ENCODE assay signal across 1 cellular context in genomic region chr6:7341989-7342742, GRCh38.
TF ChIP-seq lines count a peak whose summit lies in the region.

No MANE protein-coding gene starts in this region.

TF ChIP-seq in HepG2, 621 proteins besides CTCF, POLR2A, EP300 and RAD21 (continued from another document and continues in another):
- TF ChIP-seq NCOA2 (CRISPR knock-in tag; IDR thresholded peaks at IDR 0.05), result 0 out of 2 replicates have a peak, but pooled peaks have one; percentile 57
- no peak for TF ChIP-seq JDP2 (CRISPR knock-in tag; IDR thresholded peaks at IDR 0.05; ENCODE audit: borderline replicate concordance)
- no peak for TF ChIP-seq ZNF484 (CRISPR knock-in tag; IDR thresholded peaks at IDR 0.05; ENCODE audit: borderline replicate concordance, low read depth)
- no peak for TF ChIP-seq FOXO4 (CRISPR knock-in tag; conservative IDR thresholded peaks at IDR 0.05)
- TF ChIP-seq ZBTB34 (CRISPR knock-in tag; IDR thresholded peaks at IDR 0.05), result no peak
- no peak for TF ChIP-seq ZNF281 (CRISPR knock-in tag; IDR thresholded peaks at IDR 0.05; ENCODE audit: borderline replicate concordance)
- TF ChIP-seq GTF3A (CRISPR knock-in tag; conservative IDR thresholded peaks at IDR 0.05), result no peak
- no peak for TF ChIP-seq ZNF224 (CRISPR knock-in tag; IDR thresholded peaks at IDR 0.05)
- 0 out of 2 replicates have a peak, but pooled peaks have one; percentile 44 for TF ChIP-seq FOXA3 (CRISPR knock-in tag; IDR thresholded peaks at IDR 0.05)
- no peak for TF ChIP-seq ZNF326 (CRISPR knock-in tag; IDR thresholded peaks at IDR 0.05; ENCODE audit: borderline replicate concordance)
- TF ChIP-seq FOXA1 (IDR thresholded peaks at IDR 0.05), result no peak
- TF ChIP-seq FOXA1 (CRISPR knock-in tag; IDR thresholded peaks at IDR 0.05), result 0 out of 2 replicates have a peak, but pooled peaks have one; percentile 18
- no peak for TF ChIP-seq ZNF17 (CRISPR knock-in tag; IDR thresholded peaks at IDR 0.05)
- TF ChIP-seq ZSCAN5A (CRISPR knock-in tag; IDR thresholded peaks at IDR 0.05; ENCODE audit: borderline replicate concordance), result no peak
- no peak for TF ChIP-seq ZNF44 (CRISPR knock-in tag; IDR thresholded peaks at IDR 0.05)
- no peak for TF ChIP-seq GTF2F1 (IDR thresholded peaks at IDR 0.05; ENCODE audit: low read length)
- no peak for TF ChIP-seq TAF15 (IDR thresholded peaks at IDR 0.05; ENCODE audit: low read depth, low read length, poor library complexity, severe bottlenecking)
- no peak for TF ChIP-seq MZF1 (CRISPR knock-in tag; IDR thresholded peaks at IDR 0.05; ENCODE audit: borderline replicate concordance)
- no peak for TF ChIP-seq ZNF737 (CRISPR knock-in tag; IDR thresholded peaks at IDR 0.05; ENCODE audit: borderline replicate concordance)
- no peak for TF ChIP-seq SUZ12 (IDR thresholded peaks at IDR 0.05; ENCODE audit: low read depth, low read length)
- no peak for TF ChIP-seq MAZ (IDR thresholded peaks at IDR 0.05; ENCODE audit: borderline replicate concordance, low read depth, low read length)
- 0 out of 2 replicates have a peak, but pooled peaks have one; percentile 31 for TF ChIP-seq MAZ (CRISPR knock-in tag; IDR thresholded peaks at IDR 0.05; ENCODE audit: low read depth)
- TF ChIP-seq ZBTB7B (CRISPR knock-in tag; IDR thresholded peaks at IDR 0.05), result no peak
- TF ChIP-seq MXI1 (IDR thresholded peaks at IDR 0.05; ENCODE audit: borderline replicate concordance, low read depth, low read length), result 0 out of 3 replicates have a peak, but pooled peaks have one; percentile 38
- 0 out of 2 replicates have a peak, but pooled peaks have one; percentile 15 for TF ChIP-seq ZFX (CRISPR knock-in tag; IDR thresholded peaks at IDR 0.05; ENCODE audit: low read depth)
- no peak for TF ChIP-seq ZNF773 (CRISPR knock-in tag; IDR thresholded peaks at IDR 0.05; ENCODE audit: borderline replicate concordance)
- no peak for TF ChIP-seq KDM6A (CRISPR knock-in tag; IDR thresholded peaks at IDR 0.05; ENCODE audit: low read depth)
- no peak for TF ChIP-seq ZMAT5 (CRISPR knock-in tag; IDR thresholded peaks at IDR 0.05; ENCODE audit: borderline replicate concordance, low read depth)
- no peak for TF ChIP-seq PRDM15 (CRISPR knock-in tag; IDR thresholded peaks at IDR 0.05)
- TF ChIP-seq TRIM24 (CRISPR knock-in tag; IDR thresholded peaks at IDR 0.05), result no peak
- no peak; the same call in 1 of the 2 replicates for TF ChIP-seq YEATS2 (CRISPR knock-in tag; IDR thresholded peaks at IDR 0.05; ENCODE audit: borderline replicate concordance)
- peak; percentile 98 for TF ChIP-seq FOSL1 (CRISPR knock-in tag; IDR thresholded peaks at IDR 0.05; ENCODE audit: borderline replicate concordance)
- TF ChIP-seq KLF15 (CRISPR knock-in tag; IDR thresholded peaks at IDR 0.05; ENCODE audit: borderline replicate concordance), result no peak
- TF ChIP-seq KAT7 (CRISPR knock-in tag; IDR thresholded peaks at IDR 0.05; ENCODE audit: borderline replicate concordance), result no peak
- 0 out of 2 replicates have a peak, but pooled peaks have one; percentile 9 for TF ChIP-seq SIX4 (CRISPR knock-in tag; IDR thresholded peaks at IDR 0.05)
- 0 out of 2 replicates have a peak, but pooled peaks have one; percentile 31 for TF ChIP-seq ZFY (CRISPR knock-in tag; IDR thresholded peaks at IDR 0.05)
- TF ChIP-seq ZNF414 (CRISPR knock-in tag; IDR thresholded peaks at IDR 0.05), result no peak
- TF ChIP-seq MEIS2 (CRISPR knock-in tag; IDR thresholded peaks at IDR 0.05), result 0 out of 2 replicates have a peak, but pooled peaks have one; percentile 40
- TF ChIP-seq IKZF5 (CRISPR knock-in tag; IDR thresholded peaks at IDR 0.05), result peak; percentile 83
- TF ChIP-seq EEA1 (CRISPR knock-in tag; IDR thresholded peaks at IDR 0.05; ENCODE audit: borderline replicate concordance), result no peak
- TF ChIP-seq ZNF335 (CRISPR knock-in tag; IDR thresholded peaks at IDR 0.05), result no peak
- peak; percentile 67; the same call in 1 of the 2 replicates for TF ChIP-seq CCDC6 (CRISPR knock-in tag; IDR thresholded peaks at IDR 0.05)
- TF ChIP-seq ZNF703 (CRISPR knock-in tag; IDR thresholded peaks at IDR 0.05; ENCODE audit: borderline replicate concordance), result no peak
- peak; percentile 100 for TF ChIP-seq FOSL2 (CRISPR knock-in tag; IDR thresholded peaks at IDR 0.05)
- TF ChIP-seq ZNF230 (CRISPR knock-in tag; IDR thresholded peaks at IDR 0.05), result no peak
- no peak for TF ChIP-seq ZNF546 (CRISPR knock-in tag; conservative IDR thresholded peaks at IDR 0.05)
- TF ChIP-seq ZSCAN22 (CRISPR knock-in tag; IDR thresholded peaks at IDR 0.05), result no peak
- no peak for TF ChIP-seq TP53 (CRISPR knock-in tag; conservative IDR thresholded peaks at IDR 0.05)
- no peak for TF ChIP-seq ZNF362 (CRISPR knock-in tag; IDR thresholded peaks at IDR 0.05; ENCODE audit: borderline replicate concordance)
- 0 out of 2 replicates have a peak, but pooled peaks have one; percentile 16 for TF ChIP-seq ZBTB25 (CRISPR knock-in tag; IDR thresholded peaks at IDR 0.05)
- TF ChIP-seq ZNF749 (CRISPR knock-in tag; IDR thresholded peaks at IDR 0.05; ENCODE audit: borderline replicate concordance), result no peak
